Comparison of ENCODE assay signal across 8 cellular contexts in genomic region chr22:37148742-37149665, GRCh38. TPM values are rescaled to one million over a fixed set of nuclear protein-coding genes. Genes with fewer than 3 reads are reported as not detected.
DNase-seq lines count a peak whose midpoint lies in the region; ATAC-seq and TF ChIP-seq lines count a peak whose summit lies in the region.
"Had no signal": no experiment of that assay in that cellular context is flagged by ENCODE, and none has a peak within 500 bp of the region (broad histone marks: within the 10 kb centered on the region; RNA-seq: fewer than 3 reads in every experiment).

No MANE protein-coding gene starts in this region.

- peak overlapping the region; percentile 64 to 89 (median 78) for H3K27ac ChIP-seq in spleen
- no peak overlapping the region for H3K27ac ChIP-seq in caudate nucleus (ENCODE audit: low read depth, low read length)

- H3K4me3 Mint-ChIP-seq in activated naive CD8-positive, alpha-beta T cell treated with anti-CD3 and anti-CD28 coated beads for 36 hours, result peak overlapping the region; percentile 91
- H3K4me3 Mint-ChIP-seq in Calu3 (ENCODE audit: low read depth, unreplicated experiment), result no peak overlapping the region
- H3K4me3 Mint-ChIP-seq: mesothelial cell of epicardium had no signal

- no peak for DNase-seq in activated naive CD8-positive, alpha-beta T cell treated with anti-CD3 and anti-CD28 coated beads for 36 hours
- DNase-seq in spleen (peak; percentile 68), islet precursor cell (no peak), caudate nucleus (lab: John Stamatoyannopoulos, UW) (no peak), Calu3 (no peak)

- no peak for TF ChIP-seq CTCF in spleen (IDR thresholded peaks at IDR 0.05 in 8 of 11, conservative IDR thresholded peaks at IDR 0.05 in 3 of 11)
- no peak for TF ChIP-seq CTCF in Calu3 (IDR thresholded peaks at IDR 0.05; ENCODE audit: unreplicated experiment)

- no peak for TF ChIP-seq POLR2A in spleen (IDR thresholded peaks at IDR 0.05)

- peaks cover 42% of the 10 kb centered on the region for H3K36me3 Mint-ChIP-seq in activated naive CD8-positive, alpha-beta T cell treated with anti-CD3 and anti-CD28 coated beads for 36 hours
- no peaks in the 10 kb centered on the region for H3K36me3 Mint-ChIP-seq in Calu3 (ENCODE audit: insufficient read depth, unreplicated experiment)

- intact Hi-C loops in spleen (cut with DNase I; ENCODE audit: low total_unique reads) (no loop called here), Calu3 (cut with micrococcal nuclease; ENCODE audit: unreplicated experiment) (no loop called here)

- no peaks in the 10 kb centered on the region for H3K27me3 Mint-ChIP-seq in activated naive CD8-positive, alpha-beta T cell treated with anti-CD3 and anti-CD28 coated beads for 36 hours
- peaks cover 90% of the 10 kb centered on the region for H3K27me3 Mint-ChIP-seq in Calu3 (ENCODE audit: unreplicated experiment)

- H3K9me3 Mint-ChIP-seq in activated naive CD8-positive, alpha-beta T cell treated with anti-CD3 and anti-CD28 coated beads for 36 hours, result peaks cover 12% of the 10 kb centered on the region
- H3K9me3 Mint-ChIP-seq in Calu3 (ENCODE audit: low read depth, unreplicated experiment), result no peaks in the 10 kb centered on the region

- H3K36me3 ChIP-seq in spleen, result peaks cover 0 to 3% (median 0%) of the 10 kb centered on the region in 6 donors

- ATAC-seq in GM18511 (IDR thresholded peaks at IDR 0.05; ENCODE audit: unreplicated experiment) (peak; percentile 19), HG02798 (IDR thresholded peaks at IDR 0.05; ENCODE audit: poor library complexity, unreplicated experiment) (peak; percentile 7)

- H3K4me1 ChIP-seq in spleen, result peaks cover 0 to 60% (median 10%) of the 10 kb centered on the region in 6 donors

- peak overlapping the region; percentile 14 to 70 (median 40) for H3K4me3 ChIP-seq in spleen

- H3K27me3 ChIP-seq in spleen (replicated peaks in 1 of 7), result peaks cover 0 to 7% (median 0%) of the 10 kb centered on the region in 7 donors

- peaks cover 44% of the 10 kb centered on the region for H3K4me1 Mint-ChIP-seq in activated naive CD8-positive, alpha-beta T cell treated with anti-CD3 and anti-CD28 coated beads for 36 hours
- H3K4me1 Mint-ChIP-seq in Calu3 (ENCODE audit: low read depth, unreplicated experiment), result peaks cover 12% of the 10 kb centered on the region

- BruUV-seq in Calu3 (replicated peaks; lab: Mats Ljungman, UMichigan), result no TSS peak

- peaks cover 0 to 4% (median 0%) of the 10 kb centered on the region in 8 donors for H3K9me3 ChIP-seq in spleen

- 53 to 79% (median 65%) methylated on average over 15 to 17 of the region's 17 CpGs for WGBS in spleen, 5 donors

- H3K27ac Mint-ChIP-seq in activated naive CD8-positive, alpha-beta T cell treated with anti-CD3 and anti-CD28 coated beads for 36 hours, result peak overlapping the region; percentile 90
- H3K27ac Mint-ChIP-seq in Calu3 (ENCODE audit: unreplicated experiment), result no peak overlapping the region
- H3K27ac Mint-ChIP-seq: mesothelial cell of epicardium had no signal

- CTCF ChIA-PET in Calu3 (lab: Charles Lee), result no interaction called here

RNA-seq across cellular contexts. Expression of gene IL2RB, which starts 0.7 kb away (rescaled TPM):
- 100 to 1,000 TPM; 148 to 149 TPM for total RNA-seq in activated naive CD8-positive, alpha-beta T cell treated with anti-CD3 and anti-CD28 coated beads for 36 hours
- total RNA-seq in spleen (10 to 100 TPM; 20.6 to 75.2 (median 51.5) TPM), Calu3 (2022) (not detected in 2 replicates)
- polyA plus RNA-seq in spleen, result 1 to 10 TPM; 3.7 to 5.9 (median 3.9) TPM

RNA-seq across cellular contexts. Expression of gene C1QTNF6, which starts 39.0 kb away (rescaled TPM):
- total RNA-seq in activated naive CD8-positive, alpha-beta T cell treated with anti-CD3 and anti-CD28 coated beads for 36 hours, result 1 to 10 TPM; 2.7 to 3.2 TPM
- total RNA-seq in spleen (10 to 100 TPM in 1 of 7 donors, 1 to 10 TPM in 6; 5.3 to 10.3 (median 6.9) TPM), Calu3 (2022) (6.2 and 7.5 TPM in 2 replicates)
- polyA plus RNA-seq in spleen, result 1 to 10 TPM; 7.7 to 8.9 (median 8.8) TPM

RNA-seq across cellular contexts. Expression of gene TMPRSS6, which starts 39.5 kb away (rescaled TPM):
- total RNA-seq in activated naive CD8-positive, alpha-beta T cell treated with anti-CD3 and anti-CD28 coated beads for 36 hours, result 1 to 10 TPM; 1.8 to 2.0 TPM
- total RNA-seq in spleen (under 1 TPM in 2 of 7 donors, not detected in 5; 0.54 to 0.55 TPM), Calu3 (2022) (not detected in 2 replicates)
- under 1 TPM; 0.09 to 0.28 (median 0.26) TPM for polyA plus RNA-seq in spleen
- total RNA-seq: mesothelial cell of epicardium had no signal

Comparison
In these comparisons a context has a peak if more than half of its experiments do, and no peak if none do; other contexts are left out.
1. RNA of gene IL2RB, which starts 0.7 kb away (total RNA-seq): 148 to 149 TPM in activated naive CD8-positive, alpha-beta T cell treated with anti-CD3 and anti-CD28 coated beads for 36 hours and 20.6 to 75.2 TPM in spleen; not detected in Calu3; every median in the first group is over 10 times any median in the second.